20 cellular contexts compared by ENCODE assay signal in the genomic region with DNA sequence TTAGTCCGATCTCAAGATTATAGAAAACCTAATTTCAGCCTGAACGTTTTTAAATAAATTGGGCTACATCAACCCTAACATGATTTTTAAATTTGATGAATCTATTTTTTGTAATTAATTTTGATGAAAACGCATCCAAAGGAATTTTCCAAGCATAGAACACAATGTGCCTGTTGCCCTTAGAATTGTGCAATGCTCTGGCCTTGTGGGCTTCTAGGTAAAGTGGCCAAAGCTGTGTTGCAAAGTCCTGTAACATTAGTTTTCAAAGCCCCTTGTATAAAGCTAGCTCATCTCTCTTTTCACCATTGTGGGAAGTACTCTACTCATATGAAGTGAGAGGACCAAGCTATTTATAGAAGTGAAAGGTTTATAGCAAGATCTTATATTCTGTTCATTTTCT.
DNase-seq lines count a peak whose midpoint lies in the region; ATAC-seq, FAIRE-seq and TF ChIP-seq lines count a peak whose summit lies in the region.
"Had no signal": no experiment of that assay in that cellular context is flagged by ENCODE, and none has a peak within 500 bp of the region (broad histone marks: within the 10 kb centered on the region; RNA-seq: fewer than 3 reads in every experiment).

No MANE protein-coding gene starts in this region.

- no peaks in the 10 kb centered on the region for H3K23me2 ChIP-seq in H1 (ENCODE audit: low read depth, low read length)

- no peak overlapping the region for H3K4me3 Mint-ChIP-seq in MCF 10A (ENCODE audit: unreplicated experiment)
- H3K4me3 Mint-ChIP-seq: CD4-positive, alpha-beta memory T cell; HFFc6 had no signal

- H3K9me3 ChIP-seq in SK-N-MC (ENCODE audit: low read depth, low read length) (no peaks in the 10 kb centered on the region), adipocyte (ENCODE audit: control insufficient read depth, low read length) (no peaks in the 10 kb centered on the region), H1 (ENCODE audit: insufficient read depth in 2 of 2, low read depth in 1 of 2, low read length in 1 of 2) (no peaks in the 10 kb centered on the region; a peak in 1 of 4 replicates), hepatocyte (ENCODE audit: low read depth) (no peaks in the 10 kb centered on the region), tibial nerve (no peaks in the 10 kb centered on the region)
- H3K9me3 ChIP-seq: HAP-1 had no signal

- no peaks in the 10 kb centered on the region for H3K36me3 Mint-ChIP-seq in MCF 10A (ENCODE audit: insufficient read depth, unreplicated experiment)
- H3K36me3 Mint-ChIP-seq: CD4-positive, alpha-beta memory T cell had no signal

- peaks cover 75% of the 10 kb centered on the region for H3K4me1 ChIP-seq in adipocyte (ENCODE audit: control insufficient read depth, insufficient read depth, low read length)
- H3K4me1 ChIP-seq in H1 (replicated peaks in 1 of 4; ENCODE audit: control insufficient read depth in 3 of 4, insufficient read depth in 4 of 4, low read length in 3 of 4) = no peaks in the 10 kb centered on the region
- peaks cover 7% of the 10 kb centered on the region for H3K4me1 ChIP-seq in hepatocyte (ENCODE audit: insufficient read depth)
- H3K4me1 ChIP-seq in tibial nerve = peaks cover 0 to 7% (median 0%) of the 10 kb centered on the region in 4 donors
- H3K4me1 ChIP-seq: HAP-1 had no signal

- no peak for DNase-seq in SK-N-MC (ENCODE audit: low read depth, low spot score)
- no peak for DNase-seq in adipocyte (ENCODE audit: low read depth)
- no peak for DNase-seq in H1 (ENCODE audit: low read depth in 1 of 2, low spot score in 2 of 2)
- DNase-seq in hepatocyte (ENCODE audit: low spot score) = no peak
- no peak for DNase-seq in MCF 10A (ENCODE audit: unreplicated experiment)
- DNase-seq in tibial nerve (ENCODE audit: low spot score in 2 of 2) = no peak
- no peak for DNase-seq in NCI-H2081 treated with DMSO at 0.1 percent for 48 hours (lab: John Stamatoyannopoulos, UW)
- DNase-seq: C1 segment of cervical spinal cord; Calu3; CD4-positive, alpha-beta memory T cell; COR-L47; DMS53; DMS79 treated with DMSO at 0.1 percent for 48 hours; GF-D8; GM23248; HFFc6 had no signal

- H3K9me2 ChIP-seq in hepatocyte (replicated peaks; ENCODE audit: insufficient read depth) = no peaks in the 10 kb centered on the region

- no peak for TF ChIP-seq RAD21 in H1 (IDR thresholded peaks at IDR 0.05 in 1 of 2, conservative IDR thresholded peaks at IDR 0.05 in 1 of 2; ENCODE audit: low read depth in 2 of 2, low read length in 2 of 2)

- CTCF ChIA-PET in H1 (lab: Charles Lee; ENCODE audit: partially characterized antibody) = interaction anchor here (1.3 kb wide), 1 partner anchor 395 kb away, joined by 5 read pairs; no protein-coding TSS in a partner anchor
- CTCF ChIA-PET in MCF 10A (lab: Yijun Ruan, JAX) = interaction anchor here (0.6 kb wide), 3 partner anchors 44 to 379 kb away, joined by 3 read pairs; no protein-coding TSS in a partner anchor

- H3K9ac ChIP-seq in SK-N-MC (ENCODE audit: insufficient read length) (no peak overlapping the region), adipocyte (ENCODE audit: low read length) (no peak overlapping the region), H1 (replicated peaks in 1 of 4; ENCODE audit: extremely low read depth in 1 of 4, low read depth in 3 of 4, low read length in 3 of 4) (no peak overlapping the region)
- H3K9ac ChIP-seq: GM23248 had no signal

- no peak for FAIRE-seq in H1 (lab: Jason Lieb, UNC)
- FAIRE-seq: GM12891, GM18507 had no signal

- POLR2A ChIA-PET in H1 (lab: Charles Lee; ENCODE audit: partially characterized antibody) = no interaction called here
- POLR2A ChIA-PET in MCF 10A (lab: Yijun Ruan, JAX) = interaction anchor here (0.7 kb wide), 1 partner anchor 1989 kb away, joined by 4 read pairs; no protein-coding TSS in a partner anchor

- no peaks in the 10 kb centered on the region for H3K27me3 Mint-ChIP-seq in MCF 10A (ENCODE audit: insufficient read depth, unreplicated experiment)

- peaks cover 7% of the 10 kb centered on the region for H3K4me1 Mint-ChIP-seq in MCF 10A (ENCODE audit: insufficient read depth, unreplicated experiment)
- H3K4me1 Mint-ChIP-seq: CD4-positive, alpha-beta memory T cell had no signal

- no peak overlapping the region for H2BK120ac ChIP-seq in H1 (replicated peaks; ENCODE audit: low read depth, low read length)

- no peak overlapping the region for H3K4me2 ChIP-seq in H1 (ENCODE audit: insufficient read depth in 1 of 2, low read depth in 2 of 2, low read length in 2 of 2)
- H3K4me2 ChIP-seq in hepatocyte = no peak overlapping the region

- no peak for ATAC-seq in GM21515 (IDR thresholded peaks at IDR 0.05; ENCODE audit: unreplicated experiment)

- intact Hi-C loops in MCF 10A (cut with micrococcal nuclease) = no loop called here

- H3K36me3 ChIP-seq in SK-N-MC (ENCODE audit: insufficient read depth, low read length) (no peaks in the 10 kb centered on the region), adipocyte (ENCODE audit: control insufficient read depth, insufficient read depth, low read length, severe bottlenecking) (no peaks in the 10 kb centered on the region), H1 (ENCODE audit: control insufficient read depth in 2 of 4, insufficient read depth in 4 of 4, low read length in 3 of 4) (no peaks in the 10 kb centered on the region), hepatocyte (replicated peaks; ENCODE audit: insufficient read depth, low read depth) (no peaks in the 10 kb centered on the region), tibial nerve (no peaks in the 10 kb centered on the region)
- H3K36me3 ChIP-seq: HAP-1 had no signal

- H2AK5ac ChIP-seq in H1 (ENCODE audit: low read depth, low read length) = no peak overlapping the region

- H4K91ac ChIP-seq in H1 (replicated peaks; ENCODE audit: insufficient read length, low read length) = no peak overlapping the region

- no peak for TF ChIP-seq EP300 in H1 (IDR thresholded peaks at IDR 0.05; ENCODE audit: borderline replicate concordance in 1 of 2, low read depth in 2 of 2, low read length in 2 of 2)
- TF ChIP-seq EP300 in tibial nerve (IDR thresholded peaks at IDR 0.05) = no peak

- H2AFZ ChIP-seq in H1 (ENCODE audit: low read length) = no peak overlapping the region
- no peak overlapping the region for H2AFZ ChIP-seq in hepatocyte
- H2AFZ ChIP-seq: GM23248 had no signal

- no peak overlapping the region for H3K18ac ChIP-seq in H1 (ENCODE audit: extremely low read depth, low read length)

- H3K27me3 ChIP-seq in adipocyte (replicated peaks; ENCODE audit: control insufficient read depth, insufficient read depth, low read length) (no peaks in the 10 kb centered on the region), H1 (replicated peaks in 1 of 4; ENCODE audit: control insufficient read depth in 3 of 4, extremely low read depth in 1 of 4, insufficient read depth in 3 of 4, low read length in 3 of 4) (peaks cover 0 to 2% (median 0%) of the 10 kb centered on the region in 4 experiments; a peak in 1 of 7 replicates), hepatocyte (no peaks in the 10 kb centered on the region), tibial nerve (no peaks in the 10 kb centered on the region)

- no peaks in the 10 kb centered on the region for H4K20me1 ChIP-seq in H1 (replicated peaks in 1 of 2; ENCODE audit: control insufficient read depth in 1 of 2, insufficient read depth in 2 of 2, low read length in 2 of 2)
- H4K20me1 ChIP-seq in hepatocyte (ENCODE audit: insufficient read depth, poor library complexity, severe bottlenecking) = no peaks in the 10 kb centered on the region

- no peak overlapping the region for H2BK15ac ChIP-seq in H1 (ENCODE audit: low read length)

- H3K27ac ChIP-seq in SK-N-MC = 0 out of 2 replicates have a peak overlapping the region, but pooled peaks have one; percentile 28
- no peak overlapping the region for H3K27ac ChIP-seq in H1 (ENCODE audit: low read depth, low read length)
- peak overlapping the region; percentile 32 for H3K27ac ChIP-seq in hepatocyte
- H3K27ac ChIP-seq in tibial nerve = no peak overlapping the region
- H3K27ac ChIP-seq: GM23248 had no signal

- H3K79me2 ChIP-seq in H1 (ENCODE audit: control insufficient read depth in 1 of 2, insufficient read depth in 2 of 2, low read length in 2 of 2) (no peaks in the 10 kb centered on the region), hepatocyte (no peaks in the 10 kb centered on the region)

- no peak overlapping the region for H4K8ac ChIP-seq in H1 (ENCODE audit: extremely low read depth, insufficient read depth, low read length)

- H3K9me3 Mint-ChIP-seq in MCF 10A (ENCODE audit: unreplicated experiment) = no peaks in the 10 kb centered on the region
- H3K9me3 Mint-ChIP-seq: HFFc6 had no signal

- 89% methylated on average over 3 of the region's 3 CpGs; no CpG with 5 or more reads in 1 of the 2 experiments for WGBS in H1 (ENCODE audit: extremely low coverage in 1 of 2, insufficient coverage in 1 of 2, insufficient read length in 1 of 2, insufficient replicate concordance in 2 of 2, low coverage in 1 of 2, low lambda C conversion rate in 2 of 2, missing lambda C conversion rate in 1 of 2), 2 experiments
- 68% methylated on average over 3 of the region's 3 CpGs for WGBS in hepatocyte (ENCODE audit: low lambda C conversion rate, missing lambda C conversion rate)
- whole genome bisulfite sequencing in tibial nerve, 2 donors = 90% methylated on average over 3 of the region's 3 CpGs

- H3K79me1 ChIP-seq in H1 (ENCODE audit: low read depth, low read length) = no peaks in the 10 kb centered on the region

- no peak overlapping the region for H3K27ac Mint-ChIP-seq in MCF 10A (ENCODE audit: low read depth, unreplicated experiment)
- H3K27ac Mint-ChIP-seq: CD4-positive, alpha-beta memory T cell; HFFc6 had no signal

- H3K56ac ChIP-seq in H1 (replicated peaks; ENCODE audit: insufficient read length, low read depth, low read length) = no peak overlapping the region

- BruUV-seq in MCF 10A (replicated peaks; lab: Mats Ljungman, UMichigan) = no TSS peak

- no peak overlapping the region for H3K4me3 ChIP-seq in SK-N-MC
- peak overlapping the region; percentile 29 for H3K4me3 ChIP-seq in adipocyte (ENCODE audit: low read length)
- H3K4me3 ChIP-seq in H1 (ENCODE audit: extremely low read depth in 1 of 4, insufficient read depth in 2 of 4, low read depth in 3 of 4, low read length in 4 of 4) = no peak overlapping the region
- H3K4me3 ChIP-seq in hepatocyte = no peak overlapping the region
- H3K4me3 ChIP-seq in tibial nerve = no peak overlapping the region
- H3K4me3 ChIP-seq: GM23248, HAP-1 had no signal

- no peak for TF ChIP-seq POLR2A in H1 (IDR thresholded peaks at IDR 0.05; ENCODE audit: control extremely low read depth in 1 of 2, low read depth in 2 of 2, low read length in 2 of 2)
- TF ChIP-seq POLR2A in tibial nerve (IDR thresholded peaks at IDR 0.05) = no peak

- no peak overlapping the region for H2BK20ac ChIP-seq in H1 (ENCODE audit: low read length)

- H4K5ac ChIP-seq in H1 (ENCODE audit: insufficient read length, low read depth, low read length) = no peak overlapping the region

- no peak overlapping the region for H3K4ac ChIP-seq in H1 (replicated peaks; ENCODE audit: insufficient read length, low read depth, low read length)

- H2BK12ac ChIP-seq in H1 (ENCODE audit: low read depth, low read length) = no peak overlapping the region

- no peak overlapping the region for H3K14ac ChIP-seq in H1 (ENCODE audit: insufficient read length)

- no peak overlapping the region for H3K23ac ChIP-seq in H1 (ENCODE audit: insufficient read length)

- no peak overlapping the region for H2BK5ac ChIP-seq in H1 (ENCODE audit: low read depth, low read length)

- TF ChIP-seq CTCF in H1 (IDR thresholded peaks at IDR 0.05; ENCODE audit: control extremely low read depth in 1 of 3, insufficient read depth in 1 of 3, low read depth in 1 of 3, low read length in 3 of 3) (no peak), hepatocyte (IDR thresholded peaks at IDR 0.05; ENCODE audit: poor library complexity) (no peak), MCF 10A (IDR thresholded peaks at IDR 0.05; ENCODE audit: unreplicated experiment) (no peak), tibial nerve (IDR thresholded peaks at IDR 0.05) (no peak)

Comparison
In these comparisons a context has a peak if more than half of its experiments do, and no peak if none do; other contexts are left out.
1. H3K27ac ChIP-seq: peak in SK-N-MC (single experiment) and hepatocyte (single experiment); none in H1 (single experiment) and tibial nerve (0 of 4).